ENCODE assay signal across 8 cellular contexts in genomic region chr2:24360050-24360962, GRCh38. TPM values are rescaled to one million over a fixed set of nuclear protein-coding genes. Genes with fewer than 3 reads are reported as not detected.
DNase-seq lines count a peak whose midpoint lies in the region; ATAC-seq and TF ChIP-seq lines count a peak whose summit lies in the region.

ITSN2 (minus strand) TSS chr2:24360536; CDS start chr2:24328082, 32,454 bp downstream.

- in situ Hi-C loops in GM13977 (cut with MboI; ENCODE audit: low pct_unique_long_range_greater_than_20kb, low sequenced_read_pairs, unreplicated experiment), result no loop called here

- peak; percentile 82 for ATAC-seq in HG02610 (IDR thresholded peaks at IDR 0.05; ENCODE audit: unreplicated experiment)

- H3K27ac ChIP-seq in angular gyrus (ENCODE audit: low read depth, low read length) (peak within 1 kb of the TSS; percentile 88), right atrium auricular region (peak within 1 kb of the TSS; percentile 97 to 98), uterus (peak within 1 kb of the TSS; percentile 87 to 91)

- H3K4me1 ChIP-seq in right atrium auricular region (peaks cover 0 to 20% of the 10 kb centered on the region in 2 donors), uterus (no peaks in the 10 kb centered on the region)

- peak in 1 of 2 donors; percentile 60 for TF ChIP-seq POLR2A in uterus (IDR thresholded peaks at IDR 0.05)

- H3K36me3 ChIP-seq in right atrium auricular region (no peaks in the 10 kb centered on the region), uterus (no peaks in the 10 kb centered on the region)

- TF ChIP-seq CTCF in GM13977 (IDR thresholded peaks at IDR 0.05; ENCODE audit: extremely low read depth, insufficient read depth, missing control alignments) (no peak), right atrium auricular region (IDR thresholded peaks at IDR 0.05) (no peak), uterus (IDR thresholded peaks at IDR 0.05) (peak in 1 of 4 experiments; percentile 18)

- no peaks in the 10 kb centered on the region for H3K9me3 ChIP-seq in right atrium auricular region
- H3K9me3 ChIP-seq in uterus, result no peaks in the 10 kb centered on the region

- H3K4me3 ChIP-seq in right atrium auricular region (peak within 1 kb of the TSS; percentile 90 to 96), uterus (peak within 1 kb of the TSS; percentile 60 to 91)

- intact Hi-C loops in T-helper 2 cell treated with Interferon-gamma antibody and Interleukin-4, amounts not matched to agents 100 ng/mL and 5 ng/mL, for 36 hours (cut with micrococcal nuclease), result loop anchor here (1.0 to 5.0 kb wide), 5 partner anchors 132 to 433 kb away; partner anchors contain the start of genes ATAD2B, CENPO, FAM228B and NCOA1
- intact Hi-C loops in uterus (cut with DNase I; ENCODE audit: low total_unique reads), result no loop called here

- no peaks in the 10 kb centered on the region for H3K27me3 ChIP-seq in right atrium auricular region
- H3K27me3 ChIP-seq in uterus, result no peaks in the 10 kb centered on the region

- DNase-seq in GM13977 (ENCODE audit: low spot score), result peak; percentile 86
- DNase-seq in NCI-H1092 (lab: John Stamatoyannopoulos, UW), result peak; percentile 34
- peak; percentile 70 for DNase-seq in right atrium auricular region (ENCODE audit: low spot score)
- DNase-seq in putamen (ENCODE audit: low spot score), result peak; percentile 74
- peak; percentile 59 to 68 for DNase-seq in uterus

RNA-seq across cellular contexts. Expression of gene ITSN2, which starts in this region (rescaled TPM):
- 64.2 and 67.0 TPM in 2 replicates for total RNA-seq in T-helper 2 cell treated with Interferon-gamma antibody and Interleukin-4, amounts not matched to agents 100 ng/mL and 5 ng/mL, for 36 hours
- total RNA-seq in right atrium auricular region (10 to 100 TPM; 40.1 to 40.4 TPM), uterus (10 to 100 TPM; 11.0 to 71.9 (median 56.2) TPM)

Comparison
In these comparisons a context has a peak if more than half of its experiments do, and no peak if none do; other contexts are left out.
1. Peak in every context shown above with its lines: DNase-seq, ATAC-seq, H3K4me3 ChIP-seq and H3K27ac ChIP-seq.
2. DNase-seq: peak in every context shown above with its lines; median percentile 86 in GM13977; 74 in putamen; 70 in right atrium auricular region; 64 in uterus; 34 in NCI-H1092.